8 cellular contexts compared by ENCODE assay signal in the genomic region with DNA sequence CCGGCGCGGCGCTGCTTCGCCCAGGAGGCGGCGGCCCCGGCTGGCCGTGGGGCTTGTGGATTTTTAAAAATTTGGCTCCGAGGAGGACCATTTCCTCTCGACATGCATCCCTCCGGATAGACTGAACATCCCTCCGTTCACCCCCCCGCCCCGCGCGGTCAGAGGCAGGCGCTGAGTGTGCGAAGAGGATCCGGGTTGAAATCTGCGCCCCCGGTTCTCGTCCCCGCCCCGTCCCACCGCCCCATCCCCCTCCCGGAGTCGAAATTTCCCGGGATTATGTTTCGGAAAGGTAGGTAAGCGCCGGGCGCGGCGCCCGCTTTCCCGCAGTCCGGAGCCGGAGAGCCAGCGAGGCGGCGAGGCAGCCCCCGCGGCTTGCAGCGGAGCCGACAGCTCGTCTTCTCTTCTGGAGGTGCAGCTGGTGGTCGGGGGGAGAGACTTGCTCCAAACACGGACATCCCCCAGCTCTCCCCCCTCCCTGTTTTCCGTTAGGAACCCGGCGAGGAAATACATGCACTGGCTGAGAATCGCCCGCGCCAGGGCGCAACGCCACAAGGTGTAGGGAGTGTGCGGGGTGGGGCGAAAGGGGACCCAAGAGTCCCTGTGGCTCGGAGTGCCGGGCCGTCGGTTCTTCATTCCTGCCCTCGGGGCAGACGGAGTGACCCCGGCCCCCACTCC. TPM values are rescaled to one million over a fixed set of nuclear protein-coding genes. Genes with fewer than 3 reads are reported as not detected.
DNase-seq lines count a peak whose midpoint lies in the region; ATAC-seq, FAIRE-seq and TF ChIP-seq lines count a peak whose summit lies in the region.

Gene PRKCE (plus strand): TSS at position 261 of the 675 bp plus-strand sequence.

- peak within 1 kb of the TSS; percentile 76 to 95 (median 90) for H3K4me3 ChIP-seq in BLaER1 treated with 17β-estradiol and CSF1 and Interleukin-3, amounts not matched to agents 10 nM and 100 nM
- peak within 1 kb of the TSS; percentile 80 to 94 for H3K4me3 ChIP-seq in small intestine (ENCODE audit: low read depth in 1 of 2, low read length in 2 of 2)

- H4K20me1 ChIP-seq in BLaER1 treated with 17β-estradiol and CSF1 and Interleukin-3, amounts not matched to agents 10 nM and 100 nM, result peaks cover 12 to 63% (median 44%) of the 10 kb centered on the region in 11 experiments; a peak in 20 of 22 replicates

- no peak for TF ChIP-seq CTCF in VCaP (conservative IDR thresholded peaks at IDR 0.05)

- peak within 1 kb of the TSS; percentile 92 to 97 (median 94) for H3K9ac ChIP-seq in BLaER1 treated with 17β-estradiol and CSF1 and Interleukin-3, amounts not matched to agents 10 nM and 100 nM

- H3K4me1 ChIP-seq in BLaER1 treated with 17β-estradiol and CSF1 and Interleukin-3, amounts not matched to agents 10 nM and 100 nM, result peaks cover 45 to 65% (median 61%) of the 10 kb centered on the region in 10 experiments
- H3K4me1 ChIP-seq in small intestine (ENCODE audit: control insufficient read depth in 2 of 2, insufficient read depth in 1 of 2, low read depth in 1 of 2, low read length in 1 of 2), result peaks cover 0 to 4% of the 10 kb centered on the region in 2 donors

- H3K36me3 Mint-ChIP-seq in central memory CD8-positive, alpha-beta T cell (ENCODE audit: insufficient read depth), result peaks cover 21% of the 10 kb centered on the region

- H3K27me3 Mint-ChIP-seq in central memory CD8-positive, alpha-beta T cell, result no peaks in the 10 kb centered on the region

- peak within 1 kb of the TSS; percentile 89 for H3K4me3 Mint-ChIP-seq in central memory CD8-positive, alpha-beta T cell

- H3K36me3 ChIP-seq in BLaER1 treated with 17β-estradiol and CSF1 and Interleukin-3, amounts not matched to agents 10 nM and 100 nM, result peaks cover 0 to 33% (median 25%) of the 10 kb centered on the region in 11 experiments; a peak in 13 of 22 replicates
- H3K36me3 ChIP-seq in small intestine (ENCODE audit: control insufficient read depth in 2 of 2, insufficient read depth in 2 of 2, low read length in 2 of 2), result peaks cover 0 to 3% of the 10 kb centered on the region in 2 donors

- H3K4me1 Mint-ChIP-seq in central memory CD8-positive, alpha-beta T cell, result peaks cover 29% of the 10 kb centered on the region

- H3K4me2 ChIP-seq in BLaER1 treated with 17β-estradiol and CSF1 and Interleukin-3, amounts not matched to agents 10 nM and 100 nM, result peak within 1 kb of the TSS; percentile 88 to 100 (median 96)

- no peaks in the 10 kb centered on the region for H3K9me3 ChIP-seq in BLaER1 treated with 17β-estradiol and CSF1 and Interleukin-3, amounts not matched to agents 10 nM and 100 nM (replicated peaks in 1 of 11)
- no peaks in the 10 kb centered on the region for H3K9me3 ChIP-seq in small intestine (ENCODE audit: control insufficient read depth, low read depth)

- no peaks in the 10 kb centered on the region for H3K27me3 ChIP-seq in BLaER1 treated with 17β-estradiol and CSF1 and Interleukin-3, amounts not matched to agents 10 nM and 100 nM
- H3K27me3 ChIP-seq in small intestine (ENCODE audit: control insufficient read depth in 2 of 2, insufficient read depth in 2 of 2, low read length in 2 of 2), result no peaks in the 10 kb centered on the region

- peak; percentile 18 for ATAC-seq in GM19395 (IDR thresholded peaks at IDR 0.05; ENCODE audit: unreplicated experiment)
- peak; percentile 2 for ATAC-seq in HG03521 (IDR thresholded peaks at IDR 0.05; ENCODE audit: unreplicated experiment)
- peak; percentile 29 for ATAC-seq in central memory CD8-positive, alpha-beta T cell (replicated peaks; ENCODE audit: extremely low read depth, poor library complexity, severe bottlenecking)

- no peak for DNase-seq in central memory CD8-positive, alpha-beta T cell (ENCODE audit: low spot score in 2 of 2)
- peak; percentile 63 for DNase-seq in islet precursor cell
- peak; percentile 60 for DNase-seq in small intestine
- DNase-seq in superior temporal gyrus (ENCODE audit: extremely low spot score), result no peak

- H3K27ac ChIP-seq in BLaER1 treated with 17β-estradiol and CSF1 and Interleukin-3, amounts not matched to agents 10 nM and 100 nM, result peak within 1 kb of the TSS; percentile 89 to 96 (median 91)
- H3K27ac ChIP-seq in VCaP (peak within 1 kb of the TSS; percentile 89), small intestine (ENCODE audit: low read depth in 1 of 2, low read length in 1 of 2) (peak within 1 kb of the TSS; percentile 96 to 98)

- H3K27ac Mint-ChIP-seq in central memory CD8-positive, alpha-beta T cell (ENCODE audit: low read depth), result peak within 1 kb of the TSS; percentile 87

- FAIRE-seq in small intestine (lab: Jason Lieb, UNC), result no peak

- 0 to 1% (median 1%) methylated on average over 54 to 66 of the region's 66 CpGs for WGBS in small intestine, 3 donors

- no peaks in the 10 kb centered on the region for H3K9me3 Mint-ChIP-seq in central memory CD8-positive, alpha-beta T cell

RNA-seq across cellular contexts. Expression of gene PRKCE, which starts in this region (rescaled TPM):
- 1 to 10 TPM; 2.2 to 6.7 (median 4.1) TPM for polyA plus RNA-seq in small intestine

Comparison
In these comparisons a context has a peak if more than half of its experiments do, and no peak if none do; other contexts are left out.
1. DNase-seq: peak in islet precursor cell (single experiment) and small intestine (single experiment); none in central memory CD8-positive, alpha-beta T cell (0 of 2) and superior temporal gyrus (single experiment).
2. Peak in every context shown above with its lines, with median percentiles within 50 percentile points of each other: H3K27ac ChIP-seq and ATAC-seq.